In the genomic region with DNA sequence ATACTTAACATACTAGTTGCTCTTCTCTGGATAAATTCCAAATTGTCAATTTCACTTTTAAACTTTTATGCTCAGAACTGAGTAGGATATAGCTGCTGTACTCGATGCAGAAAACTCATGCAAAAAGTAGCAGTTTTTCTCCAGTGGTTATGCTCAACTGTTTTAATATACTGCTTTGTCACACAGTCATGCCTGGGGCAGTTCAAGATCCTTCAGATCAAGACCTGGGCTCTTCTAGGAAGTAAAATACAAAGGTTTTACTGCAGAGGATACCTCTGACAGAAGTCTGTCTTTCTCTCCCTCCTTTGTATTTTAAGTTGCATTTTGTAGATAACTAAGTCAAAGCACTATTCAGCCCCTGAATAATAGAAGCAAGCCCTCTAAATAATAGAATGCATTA, we compare ENCODE assay signal across 31 cellular contexts.
DNase-seq lines count a peak whose midpoint lies in the region; ATAC-seq, FAIRE-seq and TF ChIP-seq lines count a peak whose summit lies in the region.
"Had no signal": no experiment of that assay in that cellular context is flagged by ENCODE, and none has a peak within 500 bp of the region (broad histone marks: within the 10 kb centered on the region; RNA-seq: fewer than 3 reads in every experiment).

No MANE protein-coding gene starts in this region.

- H3K4me2 ChIP-seq in astrocyte (ENCODE audit: low read length) = no peak overlapping the region
- H3K4me2 ChIP-seq in osteoblast (ENCODE audit: insufficient read depth, low read length) = peak overlapping the region; percentile 3
- H3K4me2 ChIP-seq: BLaER1 had no signal

- TF ChIP-seq CTCF in astrocyte (IDR thresholded peaks at IDR 0.05; ENCODE audit: insufficient read depth, low read depth, low read length) (no peak), osteoblast (IDR thresholded peaks at IDR 0.05; ENCODE audit: extremely low read depth, low read depth, low read length) (no peak)

- no peak overlapping the region for H3K4me3 ChIP-seq in astrocyte (ENCODE audit: insufficient read depth, low read depth, low read length)
- no peak overlapping the region for H3K4me3 ChIP-seq in osteoblast (ENCODE audit: insufficient read depth, low read length)
- H3K4me3 ChIP-seq: BLaER1, dorsolateral prefrontal cortex, HAP-1, ovary, upper lobe of left lung had no signal

- no peaks in the 10 kb centered on the region for H3K27me3 Mint-ChIP-seq in astrocyte (ENCODE audit: low read depth, unreplicated experiment)
- H3K27me3 Mint-ChIP-seq in activated T-helper 1 cell treated with anti-CD3 and anti-CD28 coated beads, Interleukin-12 subunit alpha, Interleukin-12 subunit beta, Interleukin-2, Interleukin-4 antibody, amounts not matched to agents 30 ng/mL and 10 ng/mL and 1 ng/mL, durations not matched to agents 14 hours and 24 hours and 36 hours (ENCODE audit: insufficient read depth) = peaks cover 1% of the 10 kb centered on the region
- H3K27me3 Mint-ChIP-seq: activated naive CD8-positive, alpha-beta T cell treated with anti-CD3 and anti-CD28 coated beads for 36 hours had no signal

- no peak overlapping the region for H3K9ac ChIP-seq in astrocyte (ENCODE audit: low read length)
- H3K9ac ChIP-seq: BLaER1 had no signal

- peak overlapping the region; percentile 94 for H3K27ac Mint-ChIP-seq in astrocyte (ENCODE audit: unreplicated experiment)
- no peak overlapping the region for H3K27ac Mint-ChIP-seq in activated T-helper 1 cell treated with anti-CD3 and anti-CD28 coated beads, Interleukin-12 subunit alpha, Interleukin-12 subunit beta, Interleukin-2, Interleukin-4 antibody, amounts not matched to agents 30 ng/mL and 10 ng/mL and 1 ng/mL, durations not matched to agents 14 hours and 24 hours and 36 hours
- H3K27ac Mint-ChIP-seq: activated naive CD8-positive, alpha-beta T cell treated with anti-CD3 and anti-CD28 coated beads for 36 hours; activated T-helper 2 cell treated with anti-CD3 and anti-CD28 coated beads, Interferon-gamma antibody, Interleukin-2, Interleukin-4, amounts not matched to agents 10 μg/mL and 5 μg/mL and 100 μg/mL, durations not matched to agents 14 hours and 24 hours and 36 hours; natural killer cell had no signal

- no peaks in the 10 kb centered on the region for H3K36me3 Mint-ChIP-seq in astrocyte (ENCODE audit: low read depth, unreplicated experiment)
- H3K36me3 Mint-ChIP-seq in activated T-helper 1 cell treated with anti-CD3 and anti-CD28 coated beads, Interleukin-12 subunit alpha, Interleukin-12 subunit beta, Interleukin-2, Interleukin-4 antibody, amounts not matched to agents 30 ng/mL and 10 ng/mL and 1 ng/mL, durations not matched to agents 14 hours and 24 hours and 36 hours (ENCODE audit: low read depth) = peaks cover 2% of the 10 kb centered on the region
- H3K36me3 Mint-ChIP-seq: activated naive CD8-positive, alpha-beta T cell treated with anti-CD3 and anti-CD28 coated beads for 36 hours had no signal

- peaks cover 33% of the 10 kb centered on the region for H3K4me1 Mint-ChIP-seq in astrocyte (ENCODE audit: low read depth, unreplicated experiment)
- peaks cover 33% of the 10 kb centered on the region for H3K4me1 Mint-ChIP-seq in activated T-helper 1 cell treated with anti-CD3 and anti-CD28 coated beads, Interleukin-12 subunit alpha, Interleukin-12 subunit beta, Interleukin-2, Interleukin-4 antibody, amounts not matched to agents 30 ng/mL and 10 ng/mL and 1 ng/mL, durations not matched to agents 14 hours and 24 hours and 36 hours (ENCODE audit: low read depth)

- peak overlapping the region; percentile 94 for H3K27ac ChIP-seq in astrocyte (ENCODE audit: low read depth, low read length)
- H3K27ac ChIP-seq in osteoblast (ENCODE audit: low read depth, low read length) = peak overlapping the region; percentile 99
- H3K27ac ChIP-seq: BLaER1, ovary, upper lobe of left lung had no signal

- no peak for FAIRE-seq in astrocyte (lab: Jason Lieb, UNC)
- FAIRE-seq: islet of Langerhans, TTC549 had no signal

- H3K79me2 ChIP-seq in astrocyte (ENCODE audit: insufficient read depth, low read length) = no peaks in the 10 kb centered on the region
- H3K79me2 ChIP-seq in osteoblast (ENCODE audit: insufficient read depth, low read length) = no peaks in the 10 kb centered on the region

- H3K36me3 ChIP-seq in astrocyte (ENCODE audit: insufficient read depth, low read length) (no peaks in the 10 kb centered on the region), osteoblast (ENCODE audit: insufficient read depth, low read length) (no peaks in the 10 kb centered on the region)
- H3K36me3 ChIP-seq: BLaER1, HAP-1, ovary, upper lobe of left lung had no signal

- H4K20me1 ChIP-seq in astrocyte (ENCODE audit: insufficient read depth, low read length) (no peaks in the 10 kb centered on the region), osteoblast (ENCODE audit: insufficient read depth, low read length) (no peaks in the 10 kb centered on the region)
- H4K20me1 ChIP-seq: BLaER1 had no signal

- H3K9me3 ChIP-seq in astrocyte (ENCODE audit: insufficient read depth, low read depth, low read length) (no peaks in the 10 kb centered on the region), osteoblast (ENCODE audit: low read depth, low read length) (no peaks in the 10 kb centered on the region)
- H3K9me3 ChIP-seq: BLaER1, HAP-1, ovary, upper lobe of left lung had no signal

- DNase-seq in EH (ENCODE audit: low read depth) = peak; percentile 44
- peak; percentile 68 for DNase-seq in M059J (ENCODE audit: low read depth)
- no peak for DNase-seq in astrocyte (ENCODE audit: low read depth)
- DNase-seq in osteoblast (ENCODE audit: insufficient read length, low spot score, missing footprints) = no peak
- no peak for DNase-seq in activated T-helper 1 cell treated with anti-CD3 and anti-CD28 coated beads, Interleukin-12 subunit alpha, Interleukin-12 subunit beta, Interleukin-2, Interleukin-4 antibody, amounts not matched to agents 30 ng/mL and 10 ng/mL and 1 ng/mL, durations not matched to agents 14 hours and 24 hours and 36 hours (ENCODE audit: low spot score)
- no peak for DNase-seq in NCI-H82 treated with DMSO at 0.1 percent for 48 hours (lab: John Stamatoyannopoulos, UW; ENCODE audit: unreplicated experiment)
- DNase-seq: activated CD4-positive, alpha-beta T cell treated with anti-CD3 and anti-CD28 coated beads, Interleukin-2, amount 50 U/mL, for 48 hours; activated CD8-positive, alpha-beta memory T cell treated with anti-CD3 and anti-CD28 coated beads, Interleukin-2, amount 50 U/mL, for 48 hours; activated naive CD8-positive, alpha-beta T cell treated with anti-CD3 and anti-CD28 coated beads for 36 hours; cerebellar nuclear complex; COR-L47; DMS53; dorsolateral prefrontal cortex; natural killer cell; NCI-H1048; NCI-H2171; NCI-H524 treated with DMSO at 0.1 percent for 48 hours; NK-92 treated with Interleukin-12 subunit alpha and Interleukin-12 subunit beta, amount 100 ng/mL, for 24 hours; ovary; right cardiac atrium; stimulated activated CD4-positive, alpha-beta T cell treated with anti-CD3 and anti-CD28 coated beads, Interleukin-12 subunit alpha, Interleukin-12 subunit beta, amount 100 ng/mL, for 4 hours; stimulated activated CD4-positive, alpha-beta T cell treated with anti-CD3 and anti-CD28 coated beads, Interleukin-4, amount 100 ng/mL, for 1 hour; upper lobe of left lung had no signal

- intact Hi-C loops in activated T-helper 1 cell treated with anti-CD3 and anti-CD28 coated beads, Interleukin-12 subunit alpha, Interleukin-12 subunit beta, Interleukin-2, Interleukin-4 antibody, amounts not matched to agents 30 ng/mL and 10 ng/mL and 1 ng/mL, durations not matched to agents 14 hours and 24 hours and 36 hours (cut with micrococcal nuclease) = no loop called here

- H2AFZ ChIP-seq in astrocyte (ENCODE audit: low read depth, low read length) = no peak overlapping the region
- no peak overlapping the region for H2AFZ ChIP-seq in osteoblast (ENCODE audit: low read length)

- no peak overlapping the region for H3K4me3 Mint-ChIP-seq in astrocyte (ENCODE audit: unreplicated experiment)
- no peak overlapping the region for H3K4me3 Mint-ChIP-seq in activated T-helper 1 cell treated with anti-CD3 and anti-CD28 coated beads, Interleukin-12 subunit alpha, Interleukin-12 subunit beta, Interleukin-2, Interleukin-4 antibody, amounts not matched to agents 30 ng/mL and 10 ng/mL and 1 ng/mL, durations not matched to agents 14 hours and 24 hours and 36 hours
- H3K4me3 Mint-ChIP-seq: activated naive CD8-positive, alpha-beta T cell treated with anti-CD3 and anti-CD28 coated beads for 36 hours; natural killer cell had no signal

- no peaks in the 10 kb centered on the region for H3K27me3 ChIP-seq in astrocyte (ENCODE audit: insufficient read depth, low read length)
- no peaks in the 10 kb centered on the region for H3K27me3 ChIP-seq in osteoblast (ENCODE audit: insufficient read depth, low read length)
- H3K27me3 ChIP-seq: BLaER1, ovary, upper lobe of left lung had no signal

- peaks cover 26% of the 10 kb centered on the region for H3K4me1 ChIP-seq in astrocyte (ENCODE audit: insufficient read depth, low read length)
- H3K4me1 ChIP-seq in osteoblast (ENCODE audit: insufficient read depth, low read length) = peaks cover 35% of the 10 kb centered on the region
- H3K4me1 ChIP-seq: BLaER1, HAP-1 had no signal

- ATAC-seq in HG03378 (IDR thresholded peaks at IDR 0.05; ENCODE audit: unreplicated experiment) (no peak), GM18520 (IDR thresholded peaks at IDR 0.05; ENCODE audit: unreplicated experiment) (no peak)
- ATAC-seq: activated CD4-positive, CD25-positive, alpha-beta regulatory T cell treated with anti-CD3 and anti-CD28 coated beads, Interleukin-2, amount 50 U/mL, for 24 hours; natural killer cell; right cardiac atrium had no signal

- no peaks in the 10 kb centered on the region for H3K9me3 Mint-ChIP-seq in astrocyte (ENCODE audit: unreplicated experiment)
- H3K9me3 Mint-ChIP-seq in activated T-helper 1 cell treated with anti-CD3 and anti-CD28 coated beads, Interleukin-12 subunit alpha, Interleukin-12 subunit beta, Interleukin-2, Interleukin-4 antibody, amounts not matched to agents 30 ng/mL and 10 ng/mL and 1 ng/mL, durations not matched to agents 14 hours and 24 hours and 36 hours = no peaks in the 10 kb centered on the region
- H3K9me3 Mint-ChIP-seq: activated naive CD8-positive, alpha-beta T cell treated with anti-CD3 and anti-CD28 coated beads for 36 hours; activated T-helper 2 cell treated with anti-CD3 and anti-CD28 coated beads, Interferon-gamma antibody, Interleukin-2, Interleukin-4, amounts not matched to agents 10 μg/mL and 5 μg/mL and 100 μg/mL, durations not matched to agents 14 hours and 24 hours and 36 hours; natural killer cell had no signal

Comparison
In these comparisons a context has a peak if more than half of its experiments do, and no peak if none do; other contexts are left out.
1. DNase-seq: peak in EH (single experiment) and M059J (single experiment); none in astrocyte (single experiment), osteoblast (single experiment), activated T-helper 1 cell treated with anti-CD3 and anti-CD28 coated beads, Interleukin-12 subunit alpha, Interleukin-12 subunit beta, Interleukin-2, Interleukin-4 antibody, amounts not matched to agents 30 ng/mL and 10 ng/mL and 1 ng/mL, durations not matched to agents 14 hours and 24 hours and 36 hours (single experiment) and NCI-H82 treated with DMSO at 0.1 percent for 48 hours (single experiment).